In genomic region chr13:27791146-27791900, GRCh38 we compare ENCODE assay signal across 10 cellular contexts. TPM values are rescaled to one million over a fixed set of nuclear protein-coding genes. Genes with fewer than 3 reads are reported as not detected.
DNase-seq lines count a peak whose midpoint lies in the region; ATAC-seq and TF ChIP-seq lines count a peak whose summit lies in the region.
"Had no signal": no experiment of that assay in that cellular context is flagged by ENCODE, and none has a peak within 500 bp of the region (broad histone marks: within the 10 kb centered on the region; RNA-seq: fewer than 3 reads in every experiment).

No MANE protein-coding gene starts in this region.

- peaks cover 46% of the 10 kb centered on the region for H3K4me1 ChIP-seq in suprapubic skin

- no peaks in the 10 kb centered on the region for H3K36me3 ChIP-seq in suprapubic skin

- TF ChIP-seq EP300 in suprapubic skin (IDR thresholded peaks at IDR 0.05), result no peak

- H3K4me3 ChIP-seq in iPS-18c (ENCODE audit: insufficient read depth, low read depth, low read length), result peak overlapping the region; percentile 4; the same call in 1 of the 2 replicates
- H3K4me3 ChIP-seq in suprapubic skin, result peak overlapping the region; percentile 45

- H3K27me3 Mint-ChIP-seq in activated T-cell treated with anti-CD3 and anti-CD28 coated beads, Interleukin-2, amount 50 U/mL, for 24 hours, result peaks cover 89% of the 10 kb centered on the region
- H3K27me3 Mint-ChIP-seq in T-cell, result peaks cover 73 to 82% of the 10 kb centered on the region in 2 donors

- H3K27me3 ChIP-seq in suprapubic skin, result peaks cover 100% of the 10 kb centered on the region

- ATAC-seq in T-cell (replicated peaks in 1 of 4), result no peak
- no peak for ATAC-seq in HG02588 (IDR thresholded peaks at IDR 0.05; ENCODE audit: unreplicated experiment)
- no peak for ATAC-seq in HG02678 (IDR thresholded peaks at IDR 0.05; ENCODE audit: unreplicated experiment)
- ATAC-seq: HCT116 had no signal

- H3K27ac ChIP-seq in suprapubic skin, result no peak overlapping the region

- no peak overlapping the region for H3K27ac Mint-ChIP-seq in activated T-cell treated with anti-CD3 and anti-CD28 coated beads, Interleukin-2, amount 50 U/mL, for 24 hours
- H3K27ac Mint-ChIP-seq in T-cell, result no peak overlapping the region

- POLR2A ChIA-PET in T-cell (lab: Charles Lee), result no interaction called here

- no peaks in the 10 kb centered on the region for H3K36me3 Mint-ChIP-seq in activated T-cell treated with anti-CD3 and anti-CD28 coated beads, Interleukin-2, amount 50 U/mL, for 24 hours (ENCODE audit: low read depth)
- H3K36me3 Mint-ChIP-seq in T-cell, result no peaks in the 10 kb centered on the region

- H3K4me3 Mint-ChIP-seq in activated T-cell treated with anti-CD3 and anti-CD28 coated beads, Interleukin-2, amount 50 U/mL, for 24 hours, result peak overlapping the region; percentile 74
- H3K4me3 Mint-ChIP-seq in T-cell, result peak overlapping the region; percentile 80 to 86 (median 81)

- no peak for TF ChIP-seq POLR2A in suprapubic skin (IDR thresholded peaks at IDR 0.05)

- H3K9me3 Mint-ChIP-seq in activated T-cell treated with anti-CD3 and anti-CD28 coated beads, Interleukin-2, amount 50 U/mL, for 24 hours, result no peaks in the 10 kb centered on the region
- no peaks in the 10 kb centered on the region for H3K9me3 Mint-ChIP-seq in T-cell

- no peak for DNase-seq in activated T-cell treated with anti-CD3 and anti-CD28 coated beads, Interleukin-2, amount 50 U/mL, for 24 hours
- no peak for DNase-seq in activated T-cell treated with anti-CD3 and anti-CD28 coated beads, Interleukin-2, amount 50 U/mL, for 1 hour
- DNase-seq in T-cell (no peak), suprapubic skin (ENCODE audit: low spot score in 2 of 2) (no peak), NCI-H524 treated with DMSO at 0.1 percent for 48 hours (lab: John Stamatoyannopoulos, UW) (no peak)

- TF ChIP-seq CTCF in suprapubic skin (IDR thresholded peaks at IDR 0.05), result no peak

- 6% methylated on average over 36 of the region's 36 CpGs for WGBS in suprapubic skin

- H3K4me1 Mint-ChIP-seq in activated T-cell treated with anti-CD3 and anti-CD28 coated beads, Interleukin-2, amount 50 U/mL, for 24 hours (ENCODE audit: low read depth), result peaks cover 37% of the 10 kb centered on the region
- peaks cover 39 to 46% (median 43%) of the 10 kb centered on the region in 3 donors for H3K4me1 Mint-ChIP-seq in T-cell

- CTCF ChIA-PET in T-cell (lab: Charles Lee), result interaction anchor here (1.1 to 1.6 kb wide), 3 partner anchors 33 to 417 kb away, joined by 3 to 10 read pairs (median 4); no protein-coding TSS in a partner anchor

- H3K9me3 ChIP-seq in iPS-18c (ENCODE audit: control insufficient read depth, insufficient read depth, low read length) (peaks cover 2% of the 10 kb centered on the region), suprapubic skin (no peaks in the 10 kb centered on the region)

RNA-seq across cellular contexts. Expression of gene GSX1, which starts 1.0 kb away (rescaled TPM):
- not detected for total RNA-seq in T-cell
- total RNA-seq in suprapubic skin, result not detected
- total RNA-seq: glomerular endothelial cell had no signal
